8 cellular contexts compared by ENCODE assay signal in genomic region chr4:87038837-87039715, GRCh38.
DNase-seq lines count a peak whose midpoint lies in the region; ATAC-seq and TF ChIP-seq lines count a peak whose summit lies in the region.

No MANE protein-coding gene starts in this region.

- H3K27me3 ChIP-seq in Peyer's patch, result no peaks in the 10 kb centered on the region

- H3K36me3 Mint-ChIP-seq in HFFc6 (ENCODE audit: low read depth), result no peaks in the 10 kb centered on the region

- peaks cover 0 to 39% (median 3%) of the 10 kb centered on the region in 4 donors for H3K4me1 ChIP-seq in Peyer's patch

- H3K4me1 Mint-ChIP-seq in HFFc6 (ENCODE audit: low read depth), result peaks cover 51% of the 10 kb centered on the region

- no peaks in the 10 kb centered on the region for H3K27me3 Mint-ChIP-seq in HFFc6 (ENCODE audit: insufficient read depth)

- peak; percentile 56 for DNase-seq in DMS79 (lab: John Stamatoyannopoulos, UW)
- DNase-seq in HFFc6, result peak; percentile 88
- DNase-seq in Peyer's patch, result peak in 1 of 3 donors; percentile 63
- DNase-seq in epithelial cell of prostate (ENCODE audit: low read depth, low spot score), result peak; percentile 50
- DNase-seq in mucosa of gallbladder (ENCODE audit: low spot score), result peak; percentile 57
- no peak for DNase-seq in GM10266 (ENCODE audit: extremely low spot score)

- no peaks in the 10 kb centered on the region for H3K9me3 ChIP-seq in Peyer's patch

- no peak for ATAC-seq in HG02884 (IDR thresholded peaks at IDR 0.05; ENCODE audit: unreplicated experiment)
- ATAC-seq in GM19467 (IDR thresholded peaks at IDR 0.05; ENCODE audit: unreplicated experiment), result no peak

- peak overlapping the region; percentile 86 for H3K27ac Mint-ChIP-seq in HFFc6

- no peaks in the 10 kb centered on the region for H3K36me3 ChIP-seq in Peyer's patch

- H3K27ac ChIP-seq in Peyer's patch, result peak overlapping the region in 3 of 4 donors; percentile 22 to 57 (median 42)
- H3K27ac ChIP-seq in epithelial cell of prostate, result peak overlapping the region; percentile 31

- TF ChIP-seq POLR2A in Peyer's patch (IDR thresholded peaks at IDR 0.05), result no peak

- no peak overlapping the region for H3K4me3 ChIP-seq in Peyer's patch

- TF ChIP-seq CTCF in HFFc6 (IDR thresholded peaks at IDR 0.05) (no peak), Peyer's patch (IDR thresholded peaks at IDR 0.05) (no peak), GM10266 (IDR thresholded peaks at IDR 0.05; ENCODE audit: control insufficient read depth, insufficient read depth, low read depth, missing control alignments) (no peak)

- H3K4me3 Mint-ChIP-seq in HFFc6, result peak overlapping the region; percentile 1; the same call in 1 of the 2 replicates

- H3K9me3 Mint-ChIP-seq in HFFc6, result no peaks in the 10 kb centered on the region
